ENCODE assay signal across 15 cellular contexts in genomic region chrX:16199343-16199742, GRCh38. TPM values are rescaled to one million over a fixed set of nuclear protein-coding genes. Genes with fewer than 3 reads are reported as not detected.
DNase-seq lines count a peak whose midpoint lies in the region; ATAC-seq, FAIRE-seq and TF ChIP-seq lines count a peak whose summit lies in the region.
"Had no signal": no experiment of that assay in that cellular context is flagged by ENCODE, and none has a peak within 500 bp of the region (broad histone marks: within the 10 kb centered on the region; RNA-seq: fewer than 3 reads in every experiment).

No MANE protein-coding gene starts in this region.

- H4K20me1 ChIP-seq in astrocyte (ENCODE audit: insufficient read depth, low read length) = no peaks in the 10 kb centered on the region
- H4K20me1 ChIP-seq: BLaER1 treated with 17β-estradiol and CSF1 and Interleukin-3, amounts not matched to agents 10 nM and 100 nM had no signal

- no peak overlapping the region for H3K4me2 ChIP-seq in astrocyte (ENCODE audit: low read length)
- H3K4me2 ChIP-seq: BLaER1 treated with 17β-estradiol and CSF1 and Interleukin-3, amounts not matched to agents 10 nM and 100 nM had no signal

- H3K27me3 Mint-ChIP-seq in astrocyte (ENCODE audit: low read depth, unreplicated experiment) = no peaks in the 10 kb centered on the region
- H3K27me3 Mint-ChIP-seq: CD4-positive, CD25-positive, alpha-beta regulatory T cell had no signal

- H3K4me1 ChIP-seq in ES-I3 (ENCODE audit: insufficient read depth, low read length) (peaks cover 43% of the 10 kb centered on the region), HUES6 (ENCODE audit: control insufficient read depth, insufficient read depth, low read length) (peaks cover 43% of the 10 kb centered on the region), astrocyte (ENCODE audit: insufficient read depth, low read length) (no peaks in the 10 kb centered on the region)
- H3K4me1 ChIP-seq: BLaER1 treated with 17β-estradiol and CSF1 and Interleukin-3, amounts not matched to agents 10 nM and 100 nM had no signal

- peak overlapping the region; percentile 17; the same call in 1 of the 2 replicates for H3K4me3 ChIP-seq in HUES6 (ENCODE audit: low read depth, low read length)
- no peak overlapping the region for H3K4me3 ChIP-seq in astrocyte (ENCODE audit: insufficient read depth, low read depth, low read length)
- H3K4me3 ChIP-seq: BLaER1 treated with 17β-estradiol and CSF1 and Interleukin-3, amounts not matched to agents 10 nM and 100 nM had no signal

- H3K4me1 Mint-ChIP-seq in astrocyte (ENCODE audit: low read depth, unreplicated experiment) = no peaks in the 10 kb centered on the region

- H3K27ac ChIP-seq in HUES6 (ENCODE audit: low read depth, low read length) = peak overlapping the region; percentile 94
- H3K27ac ChIP-seq in astrocyte (ENCODE audit: low read depth, low read length) = no peak overlapping the region
- H3K27ac ChIP-seq: BLaER1 treated with 17β-estradiol and CSF1 and Interleukin-3, amounts not matched to agents 10 nM and 100 nM had no signal

- H3K36me3 ChIP-seq in ES-I3 (ENCODE audit: insufficient read depth, low read length) (no peaks in the 10 kb centered on the region), HUES6 (ENCODE audit: control insufficient read depth, insufficient read depth, low read length) (no peaks in the 10 kb centered on the region; the same call in 1 of the 2 replicates), astrocyte (ENCODE audit: insufficient read depth, low read length) (no peaks in the 10 kb centered on the region)
- H3K36me3 ChIP-seq: BLaER1 treated with 17β-estradiol and CSF1 and Interleukin-3, amounts not matched to agents 10 nM and 100 nM had no signal

- FAIRE-seq in astrocyte (lab: Jason Lieb, UNC) = peak; percentile 23
- FAIRE-seq: HepG2 had no signal

- no peak for ATAC-seq in GM21717 (IDR thresholded peaks at IDR 0.05; ENCODE audit: unreplicated experiment)
- no peak for ATAC-seq in GM19035 (IDR thresholded peaks at IDR 0.05; ENCODE audit: unreplicated experiment)
- ATAC-seq: HepG2 had no signal

- H3K9me3 ChIP-seq in ES-I3 (ENCODE audit: control insufficient read depth, insufficient read depth, low read length) (no peaks in the 10 kb centered on the region), HUES6 (ENCODE audit: control insufficient read depth, insufficient read depth, low read depth, low read length) (no peaks in the 10 kb centered on the region), astrocyte (ENCODE audit: insufficient read depth, low read depth, low read length) (no peaks in the 10 kb centered on the region)

- H2AFZ ChIP-seq in astrocyte (ENCODE audit: low read depth, low read length) = no peak overlapping the region

- H3K27ac Mint-ChIP-seq in astrocyte (ENCODE audit: unreplicated experiment) = no peak overlapping the region
- H3K27ac Mint-ChIP-seq: CD4-positive, CD25-positive, alpha-beta regulatory T cell had no signal

- DNase-seq in astrocyte (ENCODE audit: low read depth) (no peak), iPS DF 4.7 (ENCODE audit: extremely low read depth, low spot score) (peak; percentile 36), mucosa of gallbladder (ENCODE audit: low spot score) (no peak), dedifferentiated amniotic fluid mesenchymal stem cell (ENCODE audit: extremely low spot score) (no peak)
- DNase-seq: 8988T; ACHN; CD4-positive, CD25-positive, alpha-beta regulatory T cell; DMS53; H7 had no signal

- H3K4me3 Mint-ChIP-seq in astrocyte (ENCODE audit: unreplicated experiment) = no peak overlapping the region
- H3K4me3 Mint-ChIP-seq: CD4-positive, CD25-positive, alpha-beta regulatory T cell had no signal

- H3K9ac ChIP-seq in ES-I3 (ENCODE audit: low read depth, low read length) (peak overlapping the region; percentile 40; the same call in 1 of the 2 replicates), HUES6 (ENCODE audit: low read length) (peak overlapping the region; percentile 73), astrocyte (ENCODE audit: low read length) (no peak overlapping the region)
- H3K9ac ChIP-seq: BLaER1 treated with 17β-estradiol and CSF1 and Interleukin-3, amounts not matched to agents 10 nM and 100 nM had no signal

- H3K27me3 ChIP-seq in HUES6 (ENCODE audit: control insufficient read depth, insufficient read depth, low read length) (no peaks in the 10 kb centered on the region), astrocyte (ENCODE audit: insufficient read depth, low read length) (no peaks in the 10 kb centered on the region)

- H3K79me2 ChIP-seq in astrocyte (ENCODE audit: insufficient read depth, low read length) = no peaks in the 10 kb centered on the region

- no peak for TF ChIP-seq CTCF in astrocyte (IDR thresholded peaks at IDR 0.05; ENCODE audit: insufficient read depth, low read depth, low read length)

- H3K36me3 Mint-ChIP-seq in astrocyte (ENCODE audit: low read depth, unreplicated experiment) = no peaks in the 10 kb centered on the region
- H3K36me3 Mint-ChIP-seq: CD4-positive, CD25-positive, alpha-beta regulatory T cell had no signal

- no peaks in the 10 kb centered on the region for H3K9me3 Mint-ChIP-seq in astrocyte (ENCODE audit: unreplicated experiment)

RNA-seq across cellular contexts. Expression of gene MAGEB17, which starts 32.1 kb away (rescaled TPM):
- total RNA-seq in astrocyte = not detected in 2 replicates
- not detected for total RNA-seq in mucosa of gallbladder
- total RNA-seq: CD4-positive, CD25-positive, alpha-beta regulatory T cell; HepG2 had no signal
